ENCODE assay signal across 12 cellular contexts in genomic region chr19:2056810-2057192, GRCh38. TPM values are rescaled to one million over a fixed set of nuclear protein-coding genes. Genes with fewer than 3 reads are reported as not detected.
DNase-seq lines count a peak whose midpoint lies in the region; ATAC-seq and TF ChIP-seq lines count a peak whose summit lies in the region.
"Had no signal": no experiment of that assay in that cellular context is flagged by ENCODE, and none has a peak within 500 bp of the region (broad histone marks: within the 10 kb centered on the region; RNA-seq: fewer than 3 reads in every experiment).

No MANE protein-coding gene starts in this region.

- peaks cover 0 to 7% (median 0%) of the 10 kb centered on the region in 3 donors for H3K36me3 Mint-ChIP-seq in CD8-positive, alpha-beta memory T cell

- H3K27ac ChIP-seq in CD8-positive, alpha-beta memory T cell (ENCODE audit: low read depth, low read length) = no peak overlapping the region
- H3K27ac ChIP-seq in Peyer's patch (peak overlapping the region; percentile 89 to 100 (median 99)), esophagus (ENCODE audit: low read depth in 2 of 2, low read length in 1 of 2) (peak overlapping the region; percentile 57 to 100), foreskin keratinocyte (no peak overlapping the region)

- H3K4me1 ChIP-seq in CD8-positive, alpha-beta memory T cell (ENCODE audit: insufficient read depth, low read length) = peaks cover 73% of the 10 kb centered on the region
- H3K4me1 ChIP-seq in Peyer's patch (peaks cover 4 to 81% (median 53%) of the 10 kb centered on the region in 4 donors), esophagus (ENCODE audit: control insufficient read depth in 2 of 2, insufficient read depth in 2 of 2, low read length in 1 of 2) (peaks cover 24 to 60% of the 10 kb centered on the region in 2 donors), foreskin keratinocyte (peaks cover 13% of the 10 kb centered on the region)

- no peak overlapping the region for H3K4me3 ChIP-seq in CD8-positive, alpha-beta memory T cell (ENCODE audit: low read length)
- H3K4me3 ChIP-seq in Peyer's patch (no peak overlapping the region), esophagus (ENCODE audit: low read depth in 1 of 2, low read length in 2 of 2) (no peak overlapping the region)

- no peak for DNase-seq in CD8-positive, alpha-beta memory T cell
- DNase-seq in Peyer's patch (no peak), sciatic nerve (ENCODE audit: low spot score) (peak; percentile 72), amniotic stem cell (lab: John Stamatoyannopoulos, UW) (no peak), foreskin keratinocyte (no peak), HCEC 1CT (no peak)
- DNase-seq: activated CD4-positive, CD25-positive, alpha-beta regulatory T cell treated with anti-CD3 and anti-CD28 coated beads, Interleukin-2, amount 50 U/mL, for 72 hours; DMS79 treated with DMSO at 0.1 percent for 48 hours; NCI-H187 treated with DMSO at 0.1 percent for 48 hours; stimulated activated CD4-positive, alpha-beta T cell treated with anti-CD3 and anti-CD28 coated beads, Interleukin-4, amount 100 ng/mL, for 1 hour had no signal

- no peaks in the 10 kb centered on the region for H3K36me3 ChIP-seq in CD8-positive, alpha-beta memory T cell (ENCODE audit: insufficient read depth, low read length)
- H3K36me3 ChIP-seq in Peyer's patch = no peaks in the 10 kb centered on the region
- H3K36me3 ChIP-seq in esophagus (ENCODE audit: control insufficient read depth in 2 of 2, insufficient read depth in 2 of 2, low read length in 1 of 2) = no peaks in the 10 kb centered on the region

- no peak for TF ChIP-seq CTCF in Peyer's patch (IDR thresholded peaks at IDR 0.05)
- TF ChIP-seq CTCF in foreskin keratinocyte (conservative IDR thresholded peaks at IDR 0.05) = no peak

- POLR2A ChIA-PET in CD8-positive, alpha-beta memory T cell (lab: Charles Lee) = no interaction called here

- intact Hi-C loops in sciatic nerve (cut with DNase I) = no loop called here

- no peaks in the 10 kb centered on the region for H3K9me3 ChIP-seq in CD8-positive, alpha-beta memory T cell (ENCODE audit: low read length)
- no peaks in the 10 kb centered on the region for H3K9me3 ChIP-seq in Peyer's patch
- peaks cover 0 to 3% of the 10 kb centered on the region in 2 donors for H3K9me3 ChIP-seq in esophagus (ENCODE audit: control insufficient read depth in 2 of 2, insufficient read depth in 1 of 2, low read depth in 1 of 2, low read length in 1 of 2)

- H3K4me1 Mint-ChIP-seq in CD8-positive, alpha-beta memory T cell = peaks cover 36 to 71% (median 46%) of the 10 kb centered on the region in 3 donors

- H3K9me3 Mint-ChIP-seq in CD8-positive, alpha-beta memory T cell = no peaks in the 10 kb centered on the region

- no peaks in the 10 kb centered on the region for H3K27me3 ChIP-seq in CD8-positive, alpha-beta memory T cell (ENCODE audit: insufficient read depth, low read length, poor library complexity, severe bottlenecking)
- H3K27me3 ChIP-seq in Peyer's patch (no peaks in the 10 kb centered on the region), esophagus (ENCODE audit: control insufficient read depth in 1 of 2, insufficient read depth in 2 of 2, low read length in 2 of 2) (no peaks in the 10 kb centered on the region), foreskin keratinocyte (no peaks in the 10 kb centered on the region)

- CTCF ChIA-PET in CD8-positive, alpha-beta memory T cell (lab: Charles Lee) = interaction anchor here (0.5 to 1.0 kb wide), 2 partner anchors 15 to 29 kb away, joined by 3 read pairs; no protein-coding TSS in a partner anchor

- WGBS in esophagus, 2 donors = 30 to 40% methylated on average over 5 of the region's 5 CpGs

- H3K27ac Mint-ChIP-seq in CD8-positive, alpha-beta memory T cell = peak overlapping the region in 7 of 8 donors; percentile 66 to 84 (median 80)

- no peak for ATAC-seq in sciatic nerve
- no peak for ATAC-seq in GM18520 (IDR thresholded peaks at IDR 0.05; ENCODE audit: unreplicated experiment)
- ATAC-seq in foreskin keratinocyte = no peak

- peak overlapping the region; percentile 11 to 88 (median 51) for H3K4me3 Mint-ChIP-seq in CD8-positive, alpha-beta memory T cell

- TF ChIP-seq POLR2A in Peyer's patch (IDR thresholded peaks at IDR 0.05) = no peak

- H3K27me3 Mint-ChIP-seq in CD8-positive, alpha-beta memory T cell = no peaks in the 10 kb centered on the region

RNA-seq across cellular contexts. Expression of gene MKNK2, which starts 5.8 kb away (rescaled TPM):
- 100 to 1,000 TPM; 137 to 147 TPM for total RNA-seq in CD8-positive, alpha-beta memory T cell
- polyA plus RNA-seq in CD8-positive, alpha-beta memory T cell = 50.8 TPM
- 100 to 1,000 TPM; 119 to 253 (median 192) TPM for total RNA-seq in Peyer's patch
- polyA plus RNA-seq in esophagus = 100 to 1,000 TPM; 167 to 244 TPM
- total RNA-seq in sciatic nerve = 140 TPM
- total RNA-seq in foreskin keratinocyte = 65.6 and 69.4 TPM in 2 replicates
- polyA plus RNA-seq in foreskin keratinocyte = 45.3 and 58.3 TPM in 2 replicates

RNA-seq across cellular contexts. Expression of gene MOB3A, which starts 39.3 kb away (rescaled TPM):
- total RNA-seq in CD8-positive, alpha-beta memory T cell = 100 to 1,000 TPM; 171 to 188 TPM
- polyA plus RNA-seq in CD8-positive, alpha-beta memory T cell = 106 TPM
- total RNA-seq in Peyer's patch (10 to 100 TPM; 32.6 to 55.3 (median 35.1) TPM), sciatic nerve (54.0 TPM), foreskin keratinocyte (30.1 and 32.9 TPM in 2 replicates)
- polyA plus RNA-seq in esophagus (10 to 100 TPM; 11.0 to 12.4 TPM), foreskin keratinocyte (36.0 and 37.8 TPM in 2 replicates)

RNA-seq across cellular contexts. Expression of gene IZUMO4, which starts 39.9 kb away (rescaled TPM):
- total RNA-seq in CD8-positive, alpha-beta memory T cell = 1 to 10 TPM; 8.9 to 9.7 TPM
- polyA plus RNA-seq in CD8-positive, alpha-beta memory T cell = 0.58 TPM
- 1 to 10 TPM; 1.3 to 9.9 (median 3.8) TPM for total RNA-seq in Peyer's patch
- polyA plus RNA-seq in esophagus = 10 to 100 TPM in 1 of 2 donors, 1 to 10 TPM in 1; 6.4 to 16.0 TPM
- 37.8 TPM for total RNA-seq in sciatic nerve
- total RNA-seq in foreskin keratinocyte = 2.0 and 3.1 TPM in 2 replicates
- polyA plus RNA-seq in foreskin keratinocyte = 3.8 and 4.4 TPM in 2 replicates

RNA-seq across cellular contexts. Expression of gene BTBD2, which starts 41.3 kb away (rescaled TPM):
- 10 to 100 TPM; 18.6 to 22.5 TPM for total RNA-seq in CD8-positive, alpha-beta memory T cell
- 5.3 TPM for polyA plus RNA-seq in CD8-positive, alpha-beta memory T cell
- total RNA-seq in Peyer's patch = 100 to 1,000 TPM in 1 of 4 donors, 10 to 100 TPM in 3; 57.8 to 114 (median 76.0) TPM
- 10 to 100 TPM; 40.0 to 48.9 TPM for polyA plus RNA-seq in esophagus
- total RNA-seq in sciatic nerve = 65.7 TPM
- 51.2 and 51.7 TPM in 2 replicates for total RNA-seq in foreskin keratinocyte
- polyA plus RNA-seq in foreskin keratinocyte = 49.5 and 51.4 TPM in 2 replicates

Comparison
In these comparisons a context has a peak if more than half of its experiments do, and no peak if none do; other contexts are left out.
1. H3K27ac ChIP-seq: peak in Peyer's patch (4 of 4) and esophagus (2 of 2); none in CD8-positive, alpha-beta memory T cell (single experiment) and foreskin keratinocyte (single experiment).